Comparison of ENCODE assay signal across 8 cellular contexts in the genomic region with DNA sequence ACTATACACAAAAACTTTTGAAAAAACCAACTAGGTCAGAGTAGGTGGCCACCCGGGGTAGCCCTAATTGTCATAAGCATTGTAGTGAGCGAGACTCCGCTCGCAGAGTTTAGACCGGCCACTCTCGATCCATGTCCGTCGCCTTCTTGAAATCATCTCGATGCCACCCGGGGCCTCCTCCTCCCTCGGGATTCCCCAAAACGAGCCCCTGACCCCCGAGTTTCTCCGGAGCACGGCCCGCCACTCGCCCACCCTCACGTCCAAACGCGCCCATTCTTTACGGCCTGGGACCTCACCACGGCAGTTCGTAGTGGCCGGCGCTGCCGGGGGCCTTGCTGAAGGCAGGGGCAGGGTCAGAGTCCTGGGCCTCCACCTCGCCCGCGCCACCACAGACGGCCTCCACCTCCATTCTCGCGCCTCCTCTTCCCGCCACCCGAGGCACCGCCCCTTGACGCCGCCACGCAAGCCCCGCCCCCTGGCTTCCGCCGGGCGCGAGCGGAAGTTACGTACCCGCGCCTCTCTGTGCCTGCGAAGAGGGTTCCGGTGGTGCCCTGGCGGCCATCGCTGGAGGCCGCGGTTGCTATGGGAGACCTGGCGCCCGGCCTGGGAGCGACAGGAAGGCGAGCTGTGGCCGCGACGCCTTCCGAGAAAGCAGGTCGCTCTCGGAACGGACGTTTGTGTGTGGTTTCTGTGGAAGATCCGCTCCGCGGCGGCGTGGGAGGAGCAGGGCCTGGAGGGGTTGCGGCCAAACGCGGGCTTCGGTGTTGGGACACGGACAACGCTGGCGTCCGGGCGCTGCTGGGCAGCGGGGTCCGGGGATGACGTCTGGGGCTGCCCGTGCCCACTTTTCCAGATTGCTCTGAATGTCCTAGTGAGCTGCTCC. TPM values are rescaled to one million over a fixed set of nuclear protein-coding genes. Genes with fewer than 3 reads are reported as not detected.
DNase-seq lines count a peak whose midpoint lies in the region; TF ChIP-seq lines count a peak whose summit lies in the region.

A gene (minus strand): TSS at position 425 of the 883 bp plus-strand sequence. CDS start 16 bp downstream, at position 409.

- H3K9me3 ChIP-seq in HEK293 (ENCODE audit: control insufficient read depth, insufficient read depth, low read depth, low read length), result no peaks in the 10 kb centered on the region
- H3K9me3 ChIP-seq in suprapubic skin, result no peaks in the 10 kb centered on the region

- H3K27ac ChIP-seq in HEK293 (ENCODE audit: extremely low read depth, low read depth, low read length), result peak within 1 kb of the TSS; percentile 95
- peak within 1 kb of the TSS; percentile 95 for H3K27ac ChIP-seq in suprapubic skin

- H3K27ac Mint-ChIP-seq in activated naive CD4-positive, alpha-beta T cell treated with anti-CD3 and anti-CD28 coated beads, Interleukin-2, amount 10 ng/mL, durations not matched to agents 7 days and 5 days, result peak within 1 kb of the TSS; percentile 93

- peaks cover 27% of the 10 kb centered on the region for H3K36me3 Mint-ChIP-seq in activated naive CD4-positive, alpha-beta T cell treated with anti-CD3 and anti-CD28 coated beads, Interleukin-2, amount 10 ng/mL, durations not matched to agents 7 days and 5 days

- WGBS in suprapubic skin, result under 1% methylated on average over 39 of the region's 83 CpGs

- no peaks in the 10 kb centered on the region for H3K27me3 ChIP-seq in suprapubic skin

- peak within 1 kb of the TSS; percentile 93 for H3K4me3 Mint-ChIP-seq in activated naive CD4-positive, alpha-beta T cell treated with anti-CD3 and anti-CD28 coated beads, Interleukin-2, amount 10 ng/mL, durations not matched to agents 7 days and 5 days

- TF ChIP-seq CTCF in HEK293 (tag by site-specific recombination; IDR thresholded peaks at IDR 0.05) (peak; percentile 44; the same call in 1 of the 2 replicates), suprapubic skin (IDR thresholded peaks at IDR 0.05) (peak; percentile 45 to 46)

- peaks cover 52% of the 10 kb centered on the region for H3K4me1 Mint-ChIP-seq in activated naive CD4-positive, alpha-beta T cell treated with anti-CD3 and anti-CD28 coated beads, Interleukin-2, amount 10 ng/mL, durations not matched to agents 7 days and 5 days

- TF ChIP-seq POLR2A in suprapubic skin (IDR thresholded peaks at IDR 0.05), result peak in 1 of 2 donors; percentile 65

- CTCF ChIA-PET in HEK293 (lab: Yijun Ruan, JAX), result interaction anchor here (0.6 to 1.1 kb wide), 4 partner anchors 38 to 246 kb away, joined by 3 to 7 read pairs (median 3); no protein-coding TSS in a partner anchor
- CTCF ChIA-PET in activated naive CD4-positive, alpha-beta T cell treated with anti-CD3 and anti-CD28 coated beads, Interleukin-2, amount 10 ng/mL, durations not matched to agents 7 days and 5 days (lab: Charles Lee), result interaction anchor here (0.7 to 2.1 kb wide), 3 partner anchors 48 to 79 kb away, joined by 3 to 4 read pairs (median 3); no protein-coding TSS in a partner anchor

- no peak for TF ChIP-seq EP300 in suprapubic skin (IDR thresholded peaks at IDR 0.05)

- H3K36me3 ChIP-seq in HEK293 (ENCODE audit: control insufficient read depth in 2 of 2, insufficient read depth in 1 of 2, low read length in 2 of 2) (peaks cover 30 to 32% of the 10 kb centered on the region in 2 experiments), suprapubic skin (peaks cover 23% of the 10 kb centered on the region)

- H3K27me3 Mint-ChIP-seq in activated naive CD4-positive, alpha-beta T cell treated with anti-CD3 and anti-CD28 coated beads, Interleukin-2, amount 10 ng/mL, durations not matched to agents 7 days and 5 days, result peaks cover 4% of the 10 kb centered on the region

- no peaks in the 10 kb centered on the region for H3K9me3 Mint-ChIP-seq in activated naive CD4-positive, alpha-beta T cell treated with anti-CD3 and anti-CD28 coated beads, Interleukin-2, amount 10 ng/mL, durations not matched to agents 7 days and 5 days

- H3K4me1 ChIP-seq in HEK293 (ENCODE audit: control insufficient read depth, insufficient read depth, low read length) (no peaks in the 10 kb centered on the region), suprapubic skin (peaks cover 24% of the 10 kb centered on the region)

- DNase-seq in GM04503 (ENCODE audit: low read depth) (peak; percentile 77), MV-4-11 (lab: John Stamatoyannopoulos, UW) (peak; percentile 95), SK-N-DZ (ENCODE audit: low spot score) (peak; percentile 93), germinal center (ENCODE audit: low spot score) (peak; percentile 94), nucleus accumbens (lab: John Stamatoyannopoulos, UW) (peak; percentile 68 to 99 (median 95)), suprapubic skin (ENCODE audit: low spot score in 2 of 2) (peak; percentile 97 to 98)
- peak; percentile 96 for DNase-seq in activated naive CD4-positive, alpha-beta T cell treated with anti-CD3 and anti-CD28 coated beads, Interleukin-2, amount 10 ng/mL, durations not matched to agents 7 days and 5 days

- H3K4me3 ChIP-seq in HEK293 (ENCODE audit: low read depth, low read length) (peak within 1 kb of the TSS; percentile 93), suprapubic skin (peak within 1 kb of the TSS; percentile 93)

- POLR2A ChIA-PET in HEK293 (lab: Yijun Ruan, JAX), result interaction anchor here (1.0 to 2.0 kb wide), 5 partner anchors 9 to 101 kb away, joined by 3 to 5 read pairs (median 4); no protein-coding TSS in a partner anchor

TF ChIP-seq in HEK293, 187 proteins besides CTCF, POLR2A, EP300 and RAD21 (continues in another document):
- TF ChIP-seq KLF9 (tag by site-specific recombination; IDR thresholded peaks at IDR 0.05; ENCODE audit: low read depth) (peak; percentile 83), ZNF16 (tag by site-specific recombination; IDR thresholded peaks at IDR 0.05; ENCODE audit: low read depth) (no peak), ZNF621 (tag by site-specific recombination; IDR thresholded peaks at IDR 0.05) (no peak), ZNF747 (tag by site-specific recombination; IDR thresholded peaks at IDR 0.05) (no peak), RBAK (tag by site-specific recombination; IDR thresholded peaks at IDR 0.05) (no peak), FEZF1 (tag by site-specific recombination; IDR thresholded peaks at IDR 0.05) (no peak), REPIN1 (tag by site-specific recombination; IDR thresholded peaks at IDR 0.05; ENCODE audit: low read depth) (no peak), GLIS2 (tag by site-specific recombination; IDR thresholded peaks at IDR 0.05) (peak; percentile 75), ZNF473 (tag by site-specific recombination; IDR thresholded peaks at IDR 0.05) (no peak), ZNF24 (tag by site-specific recombination; IDR thresholded peaks at IDR 0.05) (peak; percentile 41; the same call in 1 of the 2 replicates), ZFHX2 (tag by site-specific recombination; conservative IDR thresholded peaks at IDR 0.05) (peak; percentile 71)
- TF ChIP-seq, protein P1, sequence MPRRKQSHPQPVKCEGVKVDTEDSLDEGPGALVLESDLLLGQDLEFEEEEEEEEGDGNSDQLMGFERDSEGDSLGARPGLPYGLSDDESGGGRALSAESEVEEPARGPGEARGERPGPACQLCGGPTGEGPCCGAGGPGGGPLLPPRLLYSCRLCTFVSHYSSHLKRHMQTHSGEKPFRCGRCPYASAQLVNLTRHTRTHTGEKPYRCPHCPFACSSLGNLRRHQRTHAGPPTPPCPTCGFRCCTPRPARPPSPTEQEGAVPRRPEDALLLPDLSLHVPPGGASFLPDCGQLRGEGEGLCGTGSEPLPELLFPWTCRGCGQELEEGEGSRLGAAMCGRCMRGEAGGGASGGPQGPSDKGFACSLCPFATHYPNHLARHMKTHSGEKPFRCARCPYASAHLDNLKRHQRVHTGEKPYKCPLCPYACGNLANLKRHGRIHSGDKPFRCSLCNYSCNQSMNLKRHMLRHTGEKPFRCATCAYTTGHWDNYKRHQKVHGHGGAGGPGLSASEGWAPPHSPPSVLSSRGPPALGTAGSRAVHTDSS (tag by site-specific recombination; IDR thresholded peaks at IDR 0.05), result no peak
- TF ChIP-seq, protein P2, sequence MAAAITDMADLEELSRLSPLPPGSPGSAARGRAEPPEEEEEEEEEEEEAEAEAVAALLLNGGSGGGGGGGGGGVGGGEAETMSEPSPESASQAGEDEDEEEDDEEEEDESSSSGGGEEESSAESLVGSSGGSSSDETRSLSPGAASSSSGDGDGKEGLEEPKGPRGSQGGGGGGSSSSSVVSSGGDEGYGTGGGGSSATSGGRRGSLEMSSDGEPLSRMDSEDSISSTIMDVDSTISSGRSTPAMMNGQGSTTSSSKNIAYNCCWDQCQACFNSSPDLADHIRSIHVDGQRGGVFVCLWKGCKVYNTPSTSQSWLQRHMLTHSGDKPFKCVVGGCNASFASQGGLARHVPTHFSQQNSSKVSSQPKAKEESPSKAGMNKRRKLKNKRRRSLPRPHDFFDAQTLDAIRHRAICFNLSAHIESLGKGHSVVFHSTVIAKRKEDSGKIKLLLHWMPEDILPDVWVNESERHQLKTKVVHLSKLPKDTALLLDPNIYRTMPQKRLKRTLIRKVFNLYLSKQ (tag by site-specific recombination; IDR thresholded peaks at IDR 0.05; ENCODE audit: borderline replicate concordance), result no peak
- TF ChIP-seq, protein P3, sequence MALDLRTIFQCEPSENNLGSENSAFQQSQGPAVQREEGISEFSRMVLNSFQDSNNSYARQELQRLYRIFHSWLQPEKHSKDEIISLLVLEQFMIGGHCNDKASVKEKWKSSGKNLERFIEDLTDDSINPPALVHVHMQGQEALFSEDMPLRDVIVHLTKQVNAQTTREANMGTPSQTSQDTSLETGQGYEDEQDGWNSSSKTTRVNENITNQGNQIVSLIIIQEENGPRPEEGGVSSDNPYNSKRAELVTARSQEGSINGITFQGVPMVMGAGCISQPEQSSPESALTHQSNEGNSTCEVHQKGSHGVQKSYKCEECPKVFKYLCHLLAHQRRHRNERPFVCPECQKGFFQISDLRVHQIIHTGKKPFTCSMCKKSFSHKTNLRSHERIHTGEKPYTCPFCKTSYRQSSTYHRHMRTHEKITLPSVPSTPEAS (tag by site-specific recombination; IDR thresholded peaks at IDR 0.05), result no peak
- TF ChIP-seq, protein P4, sequence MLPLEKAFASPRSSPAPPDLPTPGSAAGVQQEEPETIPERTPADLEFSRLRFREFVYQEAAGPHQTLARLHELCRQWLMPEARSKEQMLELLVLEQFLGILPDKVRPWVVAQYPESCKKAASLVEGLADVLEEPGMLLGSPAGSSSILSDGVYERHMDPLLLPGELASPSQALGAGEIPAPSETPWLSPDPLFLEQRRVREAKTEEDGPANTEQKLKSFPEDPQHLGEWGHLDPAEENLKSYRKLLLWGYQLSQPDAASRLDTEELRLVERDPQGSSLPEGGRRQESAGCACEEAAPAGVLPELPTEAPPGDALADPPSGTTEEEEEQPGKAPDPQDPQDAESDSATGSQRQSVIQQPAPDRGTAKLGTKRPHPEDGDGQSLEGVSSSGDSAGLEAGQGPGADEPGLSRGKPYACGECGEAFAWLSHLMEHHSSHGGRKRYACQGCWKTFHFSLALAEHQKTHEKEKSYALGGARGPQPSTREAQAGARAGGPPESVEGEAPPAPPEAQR (tag by site-specific recombination; IDR thresholded peaks at IDR 0.05), result no peak

RNA-seq across cellular contexts. Expression of the gene that starts here (rescaled TPM):
- polyA plus RNA-seq in SK-N-DZ (2014; cell fraction: cytosol; rRNA removed), result 101 and 124 TPM in 2 replicates
- polyA plus RNA-seq in SK-N-DZ (2014; cell fraction: nucleus; rRNA removed), result 33.7 and 34.4 TPM in 2 replicates
- 10 to 100 TPM; 15.0 to 17.2 (median 16.4) TPM for total RNA-seq in suprapubic skin

Comparison
In these comparisons a context has a peak if more than half of its experiments do, and no peak if none do; other contexts are left out.
1. Peak in every context shown above with its lines: DNase-seq, H3K4me3 ChIP-seq and H3K27ac ChIP-seq.